Comparison of ENCODE assay signal across 23 cellular contexts in the genomic region with DNA sequence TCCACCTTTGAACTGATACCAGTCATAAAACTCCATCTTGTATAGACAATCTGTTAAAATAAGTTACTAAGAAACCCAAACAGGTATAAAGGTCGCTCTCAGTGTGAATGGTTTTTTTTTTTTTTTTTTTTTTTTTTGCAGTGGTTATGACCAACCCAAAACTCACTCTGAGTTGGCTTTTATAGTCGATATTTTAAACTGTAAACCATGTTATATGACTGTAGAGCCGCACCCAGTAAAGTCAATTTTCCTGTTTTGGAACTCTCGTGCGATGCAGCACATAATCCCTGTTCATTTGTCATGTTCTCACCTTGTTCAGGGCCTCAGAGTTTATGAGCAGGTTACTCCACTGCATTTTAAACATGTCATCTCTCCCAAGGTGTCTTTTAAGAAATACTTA.
DNase-seq lines count a peak whose midpoint lies in the region; ATAC-seq, FAIRE-seq and TF ChIP-seq lines count a peak whose summit lies in the region.
"Had no signal": no experiment of that assay in that cellular context is flagged by ENCODE, and none has a peak within 500 bp of the region (broad histone marks: within the 10 kb centered on the region; RNA-seq: fewer than 3 reads in every experiment).

No MANE protein-coding gene starts in this region.

- CTCF ChIA-PET in PC-9 (lab: Charles Lee), result no interaction called here
- CTCF ChIA-PET in CD4-positive, alpha-beta T cell (lab: Charles Lee), result no interaction called here

- no TSS peak for BruUV-seq in PC-9 (replicated peaks; lab: Mats Ljungman, UMichigan)

- H3K9me3 ChIP-seq in PC-9 (ENCODE audit: insufficient read depth, low read depth) (no peaks in the 10 kb centered on the region), esophagus squamous epithelium (no peaks in the 10 kb centered on the region), pancreas (no peaks in the 10 kb centered on the region)
- H3K9me3 ChIP-seq in CD4-positive, alpha-beta T cell (ENCODE audit: control insufficient read depth, low read length), result no peaks in the 10 kb centered on the region
- H3K9me3 ChIP-seq: BLaER1 treated with 17β-estradiol and CSF1 and Interleukin-3, amounts not matched to agents 10 nM and 100 nM had no signal

- H3K9me3 Mint-ChIP-seq in HFFc6, result no peaks in the 10 kb centered on the region
- H3K9me3 Mint-ChIP-seq in CD4-positive, alpha-beta T cell, result no peaks in the 10 kb centered on the region
- H3K9me3 Mint-ChIP-seq: activated T-cell treated with anti-CD3 and anti-CD28 coated beads, Interleukin-2, amount 50 U/mL, for 4 hours; nephron progenitor cell; stimulated activated effector memory CD8-positive, alpha-beta T cell treated with anti-CD3 and anti-CD28 coated beads, Interleukin-12 subunit alpha, Interleukin-12 subunit beta, amount 100 ng/mL, for 72 hours had no signal

- H3K4me3 Mint-ChIP-seq in HFFc6, result no peak overlapping the region
- H3K4me3 Mint-ChIP-seq in CD4-positive, alpha-beta T cell, result no peak overlapping the region
- H3K4me3 Mint-ChIP-seq: activated T-cell treated with anti-CD3 and anti-CD28 coated beads, Interleukin-2, amount 50 U/mL, for 4 hours; nephron progenitor cell; stimulated activated effector memory CD8-positive, alpha-beta T cell treated with anti-CD3 and anti-CD28 coated beads, Interleukin-12 subunit alpha, Interleukin-12 subunit beta, amount 100 ng/mL, for 72 hours had no signal

- no peak for TF ChIP-seq POLR2A in esophagus squamous epithelium (IDR thresholded peaks at IDR 0.05)

- WGBS in esophagus squamous epithelium, 2 donors, result 32 to 51% methylated on average over 5 of the region's 5 CpGs
- WGBS in pancreas, 2 donors, result 67 to 70% methylated on average over 5 of the region's 5 CpGs

- H3K27me3 Mint-ChIP-seq in HFFc6 (ENCODE audit: insufficient read depth), result no peaks in the 10 kb centered on the region
- no peaks in the 10 kb centered on the region for H3K27me3 Mint-ChIP-seq in CD4-positive, alpha-beta T cell

- H4K20me1 ChIP-seq in PC-9 (ENCODE audit: insufficient read depth), result no peaks in the 10 kb centered on the region
- H4K20me1 ChIP-seq: BLaER1 treated with 17β-estradiol and CSF1 and Interleukin-3, amounts not matched to agents 10 nM and 100 nM had no signal

- no peak overlapping the region for H3K4me3 ChIP-seq in PC-9
- H3K4me3 ChIP-seq in esophagus squamous epithelium, result no peak overlapping the region
- H3K4me3 ChIP-seq in pancreas, result no peak overlapping the region
- H3K4me3 ChIP-seq: BLaER1 treated with 17β-estradiol and CSF1 and Interleukin-3, amounts not matched to agents 10 nM and 100 nM; K562; lung had no signal

- no peaks in the 10 kb centered on the region for H3K9me2 ChIP-seq in PC-9 (ENCODE audit: insufficient read depth)

- H2AFZ ChIP-seq in PC-9, result no peak overlapping the region

- DNase-seq in HFFc6, result no peak
- DNase-seq in PC-9, result peak in 1 of 2 experiments; percentile 47
- DNase-seq in esophagus squamous epithelium (lab: John Stamatoyannopoulos, UW), result no peak
- DNase-seq in pancreas, result no peak
- DNase-seq in activated CD4-positive, alpha-beta T cell treated with anti-CD3 and anti-CD28 coated beads, Interleukin-2, amount 50 U/mL, for 4 hours, result no peak
- DNase-seq in CD4-positive, alpha-beta T cell, result no peak
- no peak for DNase-seq in HuH-7.5 (ENCODE audit: low spot score)
- DNase-seq in Right ventricle myocardium inferior (ENCODE audit: missing footprints), result no peak
- DNase-seq: activated naive CD4-positive, alpha-beta T cell treated with Interleukin-2 at 50 U/mL for 16 hours; activated T-cell treated with anti-CD3 and anti-CD28 coated beads, Interleukin-2, amount 50 U/mL, for 4 hours; amniotic stem cell; hippocampal formation; NCI-H1436 treated with DMSO at 0.1 percent for 48 hours; NCI-H524; nephron progenitor cell; posterior cingulate gyrus; stimulated activated CD4-positive, alpha-beta T cell treated with anti-CD3 and anti-CD28 coated beads, Interleukin-2, amount 100 ng/mL, for 24 hours; SW 1271 had no signal

- peaks cover 35% of the 10 kb centered on the region for H3F3A ChIP-seq in PC-9 (ENCODE audit: insufficient read depth, low read depth)

- H3K36me3 Mint-ChIP-seq in HFFc6 (ENCODE audit: low read depth), result no peaks in the 10 kb centered on the region
- no peaks in the 10 kb centered on the region for H3K36me3 Mint-ChIP-seq in CD4-positive, alpha-beta T cell (ENCODE audit: low read depth)
- H3K36me3 Mint-ChIP-seq: stimulated activated effector memory CD8-positive, alpha-beta T cell treated with anti-CD3 and anti-CD28 coated beads, Interleukin-12 subunit alpha, Interleukin-12 subunit beta, amount 100 ng/mL, for 72 hours had no signal

- H3K79me2 ChIP-seq in PC-9 (ENCODE audit: low read depth), result no peaks in the 10 kb centered on the region

- peaks cover 59% of the 10 kb centered on the region for H3K4me1 Mint-ChIP-seq in HFFc6 (ENCODE audit: low read depth)
- H3K4me1 Mint-ChIP-seq in CD4-positive, alpha-beta T cell (ENCODE audit: low read depth), result no peaks in the 10 kb centered on the region
- H3K4me1 Mint-ChIP-seq: stimulated activated effector memory CD8-positive, alpha-beta T cell treated with anti-CD3 and anti-CD28 coated beads, Interleukin-12 subunit alpha, Interleukin-12 subunit beta, amount 100 ng/mL, for 72 hours had no signal

- ATAC-seq in pancreas, result peak; percentile 31 to 64 (median 52)
- no peak for ATAC-seq in CD4-positive, alpha-beta T cell (ENCODE audit: poor library complexity)
- ATAC-seq in Right ventricle myocardium inferior, result no peak
- ATAC-seq: activated CD4-positive, CD25-positive, alpha-beta regulatory T cell treated with anti-CD3 and anti-CD28 coated beads, Interleukin-2, amount 50 U/mL, for 24 hours; activated T-cell treated with anti-CD3 and anti-CD28 coated beads, Interleukin-2, amount 50 U/mL, for 4 hours; K562; stimulated activated effector memory CD8-positive, alpha-beta T cell treated with anti-CD3 and anti-CD28 coated beads, Interleukin-12 subunit alpha, Interleukin-12 subunit beta, amount 100 ng/mL, for 72 hours had no signal

- H3K27me3 ChIP-seq in PC-9 (ENCODE audit: insufficient read depth, low read depth) (no peaks in the 10 kb centered on the region), esophagus squamous epithelium (no peaks in the 10 kb centered on the region), pancreas (no peaks in the 10 kb centered on the region)
- no peaks in the 10 kb centered on the region for H3K27me3 ChIP-seq in CD4-positive, alpha-beta T cell (ENCODE audit: control insufficient read depth, insufficient read depth, low read length)
- H3K27me3 ChIP-seq: BLaER1 treated with 17β-estradiol and CSF1 and Interleukin-3, amounts not matched to agents 10 nM and 100 nM had no signal

- peak overlapping the region; percentile 8; the same call in 1 of the 2 replicates for H3K27ac Mint-ChIP-seq in HFFc6
- H3K27ac Mint-ChIP-seq in CD4-positive, alpha-beta T cell, result no peak overlapping the region
- H3K27ac Mint-ChIP-seq: nephron progenitor cell; stimulated activated effector memory CD8-positive, alpha-beta T cell treated with anti-CD3 and anti-CD28 coated beads, Interleukin-12 subunit alpha, Interleukin-12 subunit beta, amount 100 ng/mL, for 72 hours had no signal

- no peak for TF ChIP-seq CTCF in HFFc6 (IDR thresholded peaks at IDR 0.05)
- no peak for TF ChIP-seq CTCF in PC-9 (conservative IDR thresholded peaks at IDR 0.05)
- no peak for TF ChIP-seq CTCF in esophagus squamous epithelium (IDR thresholded peaks at IDR 0.05)
- TF ChIP-seq CTCF in pancreas (IDR thresholded peaks at IDR 0.05), result no peak
- no peak for TF ChIP-seq CTCF in CD4-positive, alpha-beta T cell (IDR thresholded peaks at IDR 0.05)

- H3K4me2 ChIP-seq in PC-9, result no peak overlapping the region
- H3K4me2 ChIP-seq: BLaER1 treated with 17β-estradiol and CSF1 and Interleukin-3, amounts not matched to agents 10 nM and 100 nM had no signal

- H3K4me1 ChIP-seq in PC-9 (replicated peaks; ENCODE audit: insufficient read depth), result peaks cover 61% of the 10 kb centered on the region
- peaks cover 5 to 80% (median 21%) of the 10 kb centered on the region in 3 donors for H3K4me1 ChIP-seq in esophagus squamous epithelium
- H3K4me1 ChIP-seq in pancreas, result no peaks in the 10 kb centered on the region

- FAIRE-seq in pancreas (lab: Jason Lieb, UNC), result peak; percentile 93
- FAIRE-seq: K562 had no signal

- intact Hi-C loops in PC-9 (cut with micrococcal nuclease; ENCODE audit: unreplicated experiment), result no loop called here
- intact Hi-C loops in esophagus squamous epithelium (cut with DNase I), result no loop called here
- intact Hi-C loops in pancreas (cut with DNase I), result no loop called here
- intact Hi-C loops in CD4-positive, alpha-beta T cell (cut with DNase I, micrococcal nuclease), result no loop called here
- intact Hi-C loops in Right ventricle myocardium inferior (cut with DNase I), result no loop called here

- POLR2A ChIA-PET in PC-9 (lab: Charles Lee; ENCODE audit: unreplicated experiment), result no interaction called here
- POLR2A ChIA-PET in CD4-positive, alpha-beta T cell (lab: Charles Lee), result no interaction called here

- H3K27ac ChIP-seq in PC-9, result peak overlapping the region; percentile 25
- H3K27ac ChIP-seq in esophagus squamous epithelium, result peak overlapping the region; percentile 76 to 92 (median 88)
- no peak overlapping the region for H3K27ac ChIP-seq in pancreas
- H3K27ac ChIP-seq in CD4-positive, alpha-beta T cell (ENCODE audit: low read depth, low read length), result no peak overlapping the region
- H3K27ac ChIP-seq: BLaER1 treated with 17β-estradiol and CSF1 and Interleukin-3, amounts not matched to agents 10 nM and 100 nM had no signal

- no peaks in the 10 kb centered on the region for H3K36me3 ChIP-seq in PC-9 (ENCODE audit: low read depth)
- H3K36me3 ChIP-seq in esophagus squamous epithelium, result no peaks in the 10 kb centered on the region
- H3K36me3 ChIP-seq in pancreas, result no peaks in the 10 kb centered on the region
- H3K36me3 ChIP-seq: BLaER1 treated with 17β-estradiol and CSF1 and Interleukin-3, amounts not matched to agents 10 nM and 100 nM had no signal

Comparison
In these comparisons a context has a peak if more than half of its experiments do, and no peak if none do; other contexts are left out.
1. H3K27ac ChIP-seq: peak in PC-9 (single experiment) and esophagus squamous epithelium (4 of 4); none in pancreas (0 of 4) and CD4-positive, alpha-beta T cell (single experiment).
2. ATAC-seq: peak in pancreas (4 of 4); none in CD4-positive, alpha-beta T cell (single experiment) and Right ventricle myocardium inferior (single experiment).